Comparison of ENCODE assay signal across 14 cellular contexts in the genomic region with DNA sequence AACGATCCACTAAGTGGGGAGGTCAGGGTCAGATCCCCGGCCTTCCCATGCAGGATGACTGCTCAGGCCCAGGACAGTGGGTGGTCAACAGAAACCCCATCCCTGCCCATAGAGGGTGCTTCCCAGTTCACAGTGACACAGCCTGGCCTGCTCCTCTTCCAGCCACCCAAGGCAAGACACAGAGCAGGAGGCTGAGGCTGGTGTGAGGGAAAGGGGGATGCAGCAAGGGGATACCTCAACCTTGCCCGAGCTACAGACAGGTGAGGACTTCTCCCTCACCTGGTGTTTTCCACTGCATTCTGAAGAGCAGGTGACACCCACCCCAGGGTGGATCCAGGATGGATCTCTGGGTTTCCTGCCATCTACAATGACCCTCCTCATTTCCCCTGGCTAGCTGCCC.
DNase-seq lines count a peak whose midpoint lies in the region; ATAC-seq and TF ChIP-seq lines count a peak whose summit lies in the region.
"Had no signal": no experiment of that assay in that cellular context is flagged by ENCODE, and none has a peak within 500 bp of the region (broad histone marks: within the 10 kb centered on the region; RNA-seq: fewer than 3 reads in every experiment).

No MANE protein-coding gene starts in this region.

- H2BK12ac ChIP-seq in neuronal stem cell (ENCODE audit: low read length), result no peak overlapping the region

- peak; percentile 8 for DNase-seq in natural killer cell treated with Interleukin-12 subunit alpha and Interleukin-12 subunit beta and Interleukin-15 and Interleukin-18, amount 100 ng/mL, for 72 hours (ENCODE audit: low spot score)
- DNase-seq in natural killer cell, result no peak
- DNase-seq in neuronal stem cell (ENCODE audit: low spot score), result no peak
- DNase-seq in stomach, result peak; percentile 3
- no peak for DNase-seq in pons (ENCODE audit: low spot score)
- no peak for DNase-seq in occipital lobe (lab: John Stamatoyannopoulos, UW)
- DNase-seq: BE2C, DMS79 treated with DMSO at 0.1 percent for 48 hours, EL had no signal

- peaks cover 0 to 3% of the 10 kb centered on the region in 2 donors for H3K4me1 ChIP-seq in neuronal stem cell (ENCODE audit: control insufficient read depth in 2 of 2, insufficient read depth in 1 of 2, low read depth in 1 of 2, low read length in 2 of 2)
- H3K4me1 ChIP-seq in stomach, result peaks cover 0 to under 1% (median 0%) of the 10 kb centered on the region in 4 donors
- H3K4me1 ChIP-seq: A549 had no signal

- WGBS in neuronal stem cell (ENCODE audit: extremely low coverage in 2 of 2, insufficient read length in 2 of 2, insufficient replicate concordance in 1 of 2), 2 donors, result no CpG with 5 or more reads among the region's 3 CpGs
- 86 to 100% (median 89%) methylated on average over 2 to 3 of the region's 3 CpGs for WGBS in stomach, 5 donors

- no peak overlapping the region for H2BK15ac ChIP-seq in neuronal stem cell (ENCODE audit: low read length)

- no peak overlapping the region for H3K23ac ChIP-seq in neuronal stem cell (ENCODE audit: low read depth, low read length, poor library complexity)

- H3K27me3 ChIP-seq in neuronal stem cell (ENCODE audit: control insufficient read depth in 3 of 3, insufficient read depth in 3 of 3, low read depth in 1 of 3, low read length in 3 of 3), result peaks cover 0 to 4% (median 0%) of the 10 kb centered on the region in 3 experiments
- peaks cover 0 to 9% (median 0%) of the 10 kb centered on the region in 3 donors for H3K27me3 ChIP-seq in stomach
- H3K27me3 ChIP-seq: BE2C had no signal

- no peak for TF ChIP-seq POLR2A in stomach (IDR thresholded peaks at IDR 0.05)

- H3K4me3 Mint-ChIP-seq in natural killer cell treated with Interleukin-12 subunit alpha and Interleukin-12 subunit beta and Interleukin-15 and Interleukin-18, amount 100 ng/mL, for 72 hours, result no peak overlapping the region
- no peak overlapping the region for H3K4me3 Mint-ChIP-seq in natural killer cell
- H3K4me3 Mint-ChIP-seq: CD4-positive, alpha-beta memory T cell had no signal

- no peak overlapping the region for H3K14ac ChIP-seq in neuronal stem cell (ENCODE audit: low read length)

- no peaks in the 10 kb centered on the region for H3K79me1 ChIP-seq in neuronal stem cell (ENCODE audit: low read depth, low read length)

- H3K4me2 ChIP-seq in neuronal stem cell (ENCODE audit: insufficient read depth, low read length, poor library complexity, severe bottlenecking), result no peak overlapping the region
- H3K4me2 ChIP-seq: A549 had no signal

- H3K27ac Mint-ChIP-seq in natural killer cell treated with Interleukin-12 subunit alpha and Interleukin-12 subunit beta and Interleukin-15 and Interleukin-18, amount 100 ng/mL, for 72 hours, result no peak overlapping the region
- no peak overlapping the region for H3K27ac Mint-ChIP-seq in natural killer cell
- H3K27ac Mint-ChIP-seq: CD4-positive, alpha-beta memory T cell had no signal

- H2AK5ac ChIP-seq in neuronal stem cell (ENCODE audit: low read depth, low read length), result peak overlapping the region; percentile 27

- H3K9me3 ChIP-seq in neuronal stem cell (replicated peaks in 1 of 2; ENCODE audit: control insufficient read depth in 2 of 2, insufficient read depth in 1 of 2, low read depth in 1 of 2, low read length in 2 of 2) (peaks cover 8 to 9% of the 10 kb centered on the region in 2 donors), stomach (peaks cover 0 to 32% (median 19%) of the 10 kb centered on the region in 4 donors)
- H3K9me3 ChIP-seq: A549 had no signal

- TF ChIP-seq CTCF in natural killer cell (IDR thresholded peaks at IDR 0.05) (no peak), stomach (IDR thresholded peaks at IDR 0.05) (no peak)

- no peak overlapping the region for H2BK5ac ChIP-seq in neuronal stem cell (ENCODE audit: low read length)

- no peak overlapping the region for H4K91ac ChIP-seq in neuronal stem cell (ENCODE audit: low read depth, low read length, poor library complexity)

- TF ChIP-seq EP300 in stomach (IDR thresholded peaks at IDR 0.05), result no peak

- intact Hi-C loops in natural killer cell (cut with micrococcal nuclease) (no loop called here), stomach (cut with DNase I; ENCODE audit: low total_unique reads) (no loop called here)

- H2AFZ ChIP-seq in neuronal stem cell (ENCODE audit: low read length), result no peak overlapping the region

- no peak overlapping the region for H3K4ac ChIP-seq in neuronal stem cell (ENCODE audit: low read length)

- H3K4me3 ChIP-seq in neuronal stem cell (ENCODE audit: low read length in 2 of 2), result no peak overlapping the region
- no peak overlapping the region for H3K4me3 ChIP-seq in stomach
- H3K4me3 ChIP-seq: A549 had no signal

- H2BK120ac ChIP-seq in neuronal stem cell (ENCODE audit: low read depth, low read length), result no peak overlapping the region

- no peaks in the 10 kb centered on the region for H3K4me1 Mint-ChIP-seq in natural killer cell treated with Interleukin-12 subunit alpha and Interleukin-12 subunit beta and Interleukin-15 and Interleukin-18, amount 100 ng/mL, for 72 hours (ENCODE audit: low read depth in 2 of 2)
- no peaks in the 10 kb centered on the region for H3K4me1 Mint-ChIP-seq in natural killer cell
- H3K4me1 Mint-ChIP-seq: CD4-positive, alpha-beta memory T cell had no signal

- no peaks in the 10 kb centered on the region for H3K9me3 Mint-ChIP-seq in natural killer cell treated with Interleukin-12 subunit alpha and Interleukin-12 subunit beta and Interleukin-15 and Interleukin-18, amount 100 ng/mL, for 72 hours
- no peaks in the 10 kb centered on the region for H3K9me3 Mint-ChIP-seq in natural killer cell

- H3K18ac ChIP-seq in neuronal stem cell (ENCODE audit: low read length), result no peak overlapping the region

- no peak for ATAC-seq in natural killer cell treated with Interleukin-12 subunit alpha and Interleukin-12 subunit beta and Interleukin-15 and Interleukin-18, amount 100 ng/mL, for 72 hours
- ATAC-seq in natural killer cell, result no peak
- ATAC-seq in GM19463 (IDR thresholded peaks at IDR 0.05; ENCODE audit: unreplicated experiment), result no peak
- ATAC-seq: A549, HCT116 had no signal

- no peaks in the 10 kb centered on the region for H3K36me3 Mint-ChIP-seq in natural killer cell treated with Interleukin-12 subunit alpha and Interleukin-12 subunit beta and Interleukin-15 and Interleukin-18, amount 100 ng/mL, for 72 hours
- H3K36me3 Mint-ChIP-seq in natural killer cell, result no peaks in the 10 kb centered on the region
- H3K36me3 Mint-ChIP-seq: CD4-positive, alpha-beta memory T cell had no signal

- H3K36me3 ChIP-seq in neuronal stem cell (replicated peaks in 1 of 2; ENCODE audit: control insufficient read depth in 2 of 2, insufficient read depth in 2 of 2, low read length in 2 of 2) (no peaks in the 10 kb centered on the region), stomach (no peaks in the 10 kb centered on the region)

- H3K27me3 Mint-ChIP-seq in natural killer cell treated with Interleukin-12 subunit alpha and Interleukin-12 subunit beta and Interleukin-15 and Interleukin-18, amount 100 ng/mL, for 72 hours, result peaks cover 7 to 9% of the 10 kb centered on the region in 2 donors
- H3K27me3 Mint-ChIP-seq in natural killer cell (ENCODE audit: low read depth in 2 of 2), result no peaks in the 10 kb centered on the region

- H3K9ac ChIP-seq in neuronal stem cell (ENCODE audit: low read depth, low read length, poor library complexity), result no peak overlapping the region

- H3K27ac ChIP-seq in neuronal stem cell (replicated peaks; ENCODE audit: low read length) (no peak overlapping the region), stomach (no peak overlapping the region)
- H3K27ac ChIP-seq: A549, C4-2B had no signal

- no peak overlapping the region for H4K8ac ChIP-seq in neuronal stem cell (ENCODE audit: low read depth, low read length)

Comparison
In these comparisons a context has a peak if more than half of its experiments do, and no peak if none do; other contexts are left out.
1. DNase-seq: peak in natural killer cell treated with Interleukin-12 subunit alpha and Interleukin-12 subunit beta and Interleukin-15 and Interleukin-18, amount 100 ng/mL, for 72 hours (single experiment) and stomach (single experiment); none in natural killer cell (single experiment), neuronal stem cell (single experiment), pons (single experiment) and occipital lobe (single experiment).